In the genomic region with DNA sequence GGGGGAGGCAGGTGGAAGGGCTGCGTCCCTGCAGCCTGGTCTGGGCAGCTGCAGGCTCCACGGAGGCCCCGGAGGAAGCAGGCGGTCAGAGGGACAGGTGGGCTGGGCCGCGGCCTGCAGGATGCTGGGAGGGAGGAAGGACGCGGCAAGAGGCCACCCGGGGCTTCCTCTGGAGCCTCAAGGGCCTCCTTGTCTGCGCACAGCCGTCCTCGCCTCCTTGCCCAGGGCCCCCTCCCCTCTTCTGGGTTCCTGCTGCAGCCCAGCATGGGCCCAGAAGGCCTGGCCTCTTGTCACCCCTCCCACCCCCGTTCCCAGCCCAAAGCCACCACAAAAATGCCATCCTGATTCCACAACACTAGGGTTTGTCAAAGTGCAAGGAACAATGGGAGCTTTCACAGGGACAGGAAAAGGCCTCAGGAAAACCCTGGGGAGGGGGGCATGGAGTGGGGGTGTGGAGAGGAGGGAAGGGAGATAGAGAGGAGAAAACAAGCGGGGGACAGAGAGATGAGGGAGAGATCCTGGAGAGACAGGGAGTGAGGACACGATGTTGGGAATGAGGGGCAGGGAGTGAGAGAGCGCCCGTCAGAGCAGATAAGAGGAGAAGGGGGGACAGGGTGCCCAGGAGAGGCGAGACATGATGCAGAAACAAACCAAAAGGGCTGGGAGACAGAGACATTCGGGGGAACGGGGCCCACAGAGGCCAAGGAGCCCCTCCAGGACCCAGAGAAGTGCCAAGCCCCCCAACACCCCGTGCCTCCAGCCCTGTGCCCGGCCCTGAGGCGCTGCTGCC, we compare ENCODE assay signal across 1 cellular context.
A peak's percentile ranks its signal among the peaks of the same experiment; 100 is the strongest.
TF ChIP-seq lines count a peak whose summit lies in the region.

No MANE protein-coding gene starts in this region.

TF ChIP-seq in HepG2, 621 proteins besides CTCF, POLR2A, EP300 and RAD21 (continued from another document and continues in another):
- TF ChIP-seq, protein P1, sequence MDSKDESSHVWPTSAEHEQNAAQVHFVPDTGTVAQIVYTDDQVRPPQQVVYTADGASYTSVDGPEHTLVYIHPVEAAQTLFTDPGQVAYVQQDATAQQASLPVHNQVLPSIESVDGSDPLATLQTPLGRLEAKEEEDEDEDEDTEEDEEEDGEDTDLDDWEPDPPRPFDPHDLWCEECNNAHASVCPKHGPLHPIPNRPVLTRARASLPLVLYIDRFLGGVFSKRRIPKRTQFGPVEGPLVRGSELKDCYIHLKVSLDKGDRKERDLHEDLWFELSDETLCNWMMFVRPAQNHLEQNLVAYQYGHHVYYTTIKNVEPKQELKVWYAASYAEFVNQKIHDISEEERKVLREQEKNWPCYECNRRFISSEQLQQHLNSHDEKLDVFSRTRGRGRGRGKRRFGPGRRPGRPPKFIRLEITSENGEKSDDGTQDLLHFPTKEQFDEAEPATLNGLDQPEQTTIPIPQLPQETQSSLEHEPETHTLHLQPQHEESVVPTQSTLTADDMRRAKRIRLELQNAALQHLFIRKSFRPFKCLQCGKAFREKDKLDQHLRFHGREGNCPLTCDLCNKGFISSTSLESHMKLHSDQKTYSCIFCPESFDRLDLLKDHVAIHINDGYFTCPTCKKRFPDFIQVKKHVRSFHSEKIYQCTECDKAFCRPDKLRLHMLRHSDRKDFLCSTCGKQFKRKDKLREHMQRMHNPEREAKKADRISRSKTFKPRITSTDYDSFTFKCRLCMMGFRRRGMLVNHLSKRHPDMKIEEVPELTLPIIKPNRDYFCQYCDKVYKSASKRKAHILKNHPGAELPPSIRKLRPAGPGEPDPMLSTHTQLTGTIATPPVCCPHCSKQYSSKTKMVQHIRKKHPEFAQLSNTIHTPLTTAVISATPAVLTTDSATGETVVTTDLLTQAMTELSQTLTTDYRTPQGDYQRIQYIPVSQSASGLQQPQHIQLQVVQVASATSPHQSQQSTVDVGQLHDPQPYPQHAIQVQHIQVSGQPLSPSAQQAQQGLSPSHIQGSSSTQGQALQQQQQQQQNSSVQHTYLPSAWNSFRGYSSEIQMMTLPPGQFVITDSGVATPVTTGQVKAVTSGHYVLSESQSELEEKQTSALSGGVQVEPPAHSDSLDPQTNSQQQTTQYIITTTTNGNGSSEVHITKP (CRISPR knock-in tag; IDR thresholded peaks at IDR 0.05; ENCODE audit: low read depth), result no peak
- TF ChIP-seq, protein P2, sequence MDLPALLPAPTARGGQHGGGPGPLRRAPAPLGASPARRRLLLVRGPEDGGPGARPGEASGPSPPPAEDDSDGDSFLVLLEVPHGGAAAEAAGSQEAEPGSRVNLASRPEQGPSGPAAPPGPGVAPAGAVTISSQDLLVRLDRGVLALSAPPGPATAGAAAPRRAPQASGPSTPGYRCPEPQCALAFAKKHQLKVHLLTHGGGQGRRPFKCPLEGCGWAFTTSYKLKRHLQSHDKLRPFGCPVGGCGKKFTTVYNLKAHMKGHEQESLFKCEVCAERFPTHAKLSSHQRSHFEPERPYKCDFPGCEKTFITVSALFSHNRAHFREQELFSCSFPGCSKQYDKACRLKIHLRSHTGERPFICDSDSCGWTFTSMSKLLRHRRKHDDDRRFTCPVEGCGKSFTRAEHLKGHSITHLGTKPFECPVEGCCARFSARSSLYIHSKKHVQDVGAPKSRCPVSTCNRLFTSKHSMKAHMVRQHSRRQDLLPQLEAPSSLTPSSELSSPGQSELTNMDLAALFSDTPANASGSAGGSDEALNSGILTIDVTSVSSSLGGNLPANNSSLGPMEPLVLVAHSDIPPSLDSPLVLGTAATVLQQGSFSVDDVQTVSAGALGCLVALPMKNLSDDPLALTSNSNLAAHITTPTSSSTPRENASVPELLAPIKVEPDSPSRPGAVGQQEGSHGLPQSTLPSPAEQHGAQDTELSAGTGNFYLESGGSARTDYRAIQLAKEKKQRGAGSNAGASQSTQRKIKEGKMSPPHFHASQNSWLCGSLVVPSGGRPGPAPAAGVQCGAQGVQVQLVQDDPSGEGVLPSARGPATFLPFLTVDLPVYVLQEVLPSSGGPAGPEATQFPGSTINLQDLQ (CRISPR knock-in tag; IDR thresholded peaks at IDR 0.05), result no peak
- TF ChIP-seq ZNF558 (CRISPR knock-in tag; IDR thresholded peaks at IDR 0.05; ENCODE audit: borderline replicate concordance) (no peak), ZFY (CRISPR knock-in tag; IDR thresholded peaks at IDR 0.05) (peak; percentile 66; the same call in 1 of the 2 replicates), SOX5 (CRISPR knock-in tag; IDR thresholded peaks at IDR 0.05; ENCODE audit: borderline replicate concordance) (peak; percentile 40; the same call in 1 of the 2 replicates), TARDBP (CRISPR knock-in tag; IDR thresholded peaks at IDR 0.05) (no peak), MTA1 (CRISPR knock-in tag; IDR thresholded peaks at IDR 0.05; ENCODE audit: borderline replicate concordance) (0 out of 2 replicates have a peak, but pooled peaks have one; percentile 15), ZFP41 (CRISPR knock-in tag; IDR thresholded peaks at IDR 0.05; ENCODE audit: borderline replicate concordance) (no peak), ZNF20 (CRISPR knock-in tag; IDR thresholded peaks at IDR 0.05) (no peak), ZNF776 (CRISPR knock-in tag; IDR thresholded peaks at IDR 0.05) (no peak), ZNF160 (CRISPR knock-in tag; IDR thresholded peaks at IDR 0.05) (no peak), ZNF761 (CRISPR knock-in tag; conservative IDR thresholded peaks at IDR 0.05) (no peak), ZFP90 (CRISPR knock-in tag; IDR thresholded peaks at IDR 0.05; ENCODE audit: borderline replicate concordance) (0 out of 2 replicates have a peak, but pooled peaks have one; percentile 22), ZMYM3 (CRISPR knock-in tag; IDR thresholded peaks at IDR 0.05) (0 out of 2 replicates have a peak, but pooled peaks have one; percentile 34), ZNF343 (CRISPR knock-in tag; IDR thresholded peaks at IDR 0.05) (no peak), ZNF549 (CRISPR knock-in tag; IDR thresholded peaks at IDR 0.05) (no peak), ZBTB38 (CRISPR knock-in tag; IDR thresholded peaks at IDR 0.05) (no peak), SRSF4 (IDR thresholded peaks at IDR 0.05; ENCODE audit: low read depth, low read length, poor library complexity, severe bottlenecking) (no peak), TRIM24 (CRISPR knock-in tag; IDR thresholded peaks at IDR 0.05) (no peak), ZNF777 (CRISPR knock-in tag; IDR thresholded peaks at IDR 0.05) (no peak), ZZZ3 (CRISPR knock-in tag; IDR thresholded peaks at IDR 0.05; ENCODE audit: borderline replicate concordance) (no peak), SKI (IDR thresholded peaks at IDR 0.05; ENCODE audit: partially characterized antibody) (no peak)
- TF ChIP-seq, protein P3, sequence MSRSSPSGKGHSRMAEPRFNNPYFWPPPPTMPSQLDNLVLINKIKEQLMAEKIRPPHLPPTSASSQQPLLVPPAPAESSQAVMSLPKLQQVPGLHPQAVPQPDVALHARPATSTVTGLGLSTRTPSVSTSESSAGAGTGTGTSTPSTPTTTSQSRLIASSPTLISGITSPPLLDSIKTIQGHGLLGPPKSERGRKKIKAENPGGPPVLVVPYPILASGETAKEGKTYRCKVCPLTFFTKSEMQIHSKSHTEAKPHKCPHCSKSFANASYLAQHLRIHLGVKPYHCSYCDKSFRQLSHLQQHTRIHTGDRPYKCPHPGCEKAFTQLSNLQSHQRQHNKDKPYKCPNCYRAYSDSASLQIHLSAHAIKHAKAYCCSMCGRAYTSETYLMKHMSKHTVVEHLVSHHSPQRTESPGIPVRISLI (CRISPR knock-in tag; IDR thresholded peaks at IDR 0.05; ENCODE audit: borderline replicate concordance), result no peak
- TF ChIP-seq, protein P4, sequence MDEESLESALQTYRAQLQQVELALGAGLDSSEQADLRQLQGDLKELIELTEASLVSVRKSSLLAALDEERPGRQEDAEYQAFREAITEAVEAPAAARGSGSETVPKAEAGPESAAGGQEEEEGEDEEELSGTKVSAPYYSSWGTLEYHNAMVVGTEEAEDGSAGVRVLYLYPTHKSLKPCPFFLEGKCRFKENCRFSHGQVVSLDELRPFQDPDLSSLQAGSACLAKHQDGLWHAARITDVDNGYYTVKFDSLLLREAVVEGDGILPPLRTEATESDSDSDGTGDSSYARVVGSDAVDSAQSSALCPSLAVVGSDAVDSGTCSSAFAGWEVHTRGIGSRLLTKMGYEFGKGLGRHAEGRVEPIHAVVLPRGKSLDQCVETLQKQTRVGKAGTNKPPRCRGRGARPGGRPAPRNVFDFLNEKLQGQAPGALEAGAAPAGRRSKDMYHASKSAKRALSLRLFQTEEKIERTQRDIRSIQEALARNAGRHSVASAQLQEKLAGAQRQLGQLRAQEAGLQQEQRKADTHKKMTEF (CRISPR knock-in tag; IDR thresholded peaks at IDR 0.05), result no peak
- TF ChIP-seq, protein P5, sequence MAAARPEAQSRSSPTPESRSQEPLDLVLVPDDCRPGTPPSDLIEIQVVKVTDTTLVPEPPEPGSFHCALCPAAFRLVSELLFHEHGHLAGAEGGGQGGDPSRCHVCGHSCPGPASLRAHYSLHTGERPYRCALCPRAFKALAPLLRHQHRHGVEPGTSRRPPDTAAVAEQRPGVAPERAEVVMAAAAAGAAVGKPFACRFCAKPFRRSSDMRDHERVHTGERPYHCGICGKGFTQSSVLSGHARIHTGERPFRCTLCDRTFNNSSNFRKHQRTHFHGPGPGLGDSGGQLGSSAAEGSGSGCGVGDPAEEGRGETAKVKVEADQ (CRISPR knock-in tag; IDR thresholded peaks at IDR 0.05; ENCODE audit: borderline replicate concordance), result 0 out of 2 replicates have a peak, but pooled peaks have one; percentile 39
- TF ChIP-seq, protein P6, sequence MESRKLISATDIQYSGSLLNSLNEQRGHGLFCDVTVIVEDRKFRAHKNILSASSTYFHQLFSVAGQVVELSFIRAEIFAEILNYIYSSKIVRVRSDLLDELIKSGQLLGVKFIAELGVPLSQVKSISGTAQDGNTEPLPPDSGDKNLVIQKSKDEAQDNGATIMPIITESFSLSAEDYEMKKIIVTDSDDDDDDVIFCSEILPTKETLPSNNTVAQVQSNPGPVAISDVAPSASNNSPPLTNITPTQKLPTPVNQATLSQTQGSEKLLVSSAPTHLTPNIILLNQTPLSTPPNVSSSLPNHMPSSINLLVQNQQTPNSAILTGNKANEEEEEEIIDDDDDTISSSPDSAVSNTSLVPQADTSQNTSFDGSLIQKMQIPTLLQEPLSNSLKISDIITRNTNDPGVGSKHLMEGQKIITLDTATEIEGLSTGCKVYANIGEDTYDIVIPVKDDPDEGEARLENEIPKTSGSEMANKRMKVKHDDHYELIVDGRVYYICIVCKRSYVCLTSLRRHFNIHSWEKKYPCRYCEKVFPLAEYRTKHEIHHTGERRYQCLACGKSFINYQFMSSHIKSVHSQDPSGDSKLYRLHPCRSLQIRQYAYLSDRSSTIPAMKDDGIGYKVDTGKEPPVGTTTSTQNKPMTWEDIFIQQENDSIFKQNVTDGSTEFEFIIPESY (CRISPR knock-in tag; IDR thresholded peaks at IDR 0.05), result no peak
- TF ChIP-seq, protein P7, sequence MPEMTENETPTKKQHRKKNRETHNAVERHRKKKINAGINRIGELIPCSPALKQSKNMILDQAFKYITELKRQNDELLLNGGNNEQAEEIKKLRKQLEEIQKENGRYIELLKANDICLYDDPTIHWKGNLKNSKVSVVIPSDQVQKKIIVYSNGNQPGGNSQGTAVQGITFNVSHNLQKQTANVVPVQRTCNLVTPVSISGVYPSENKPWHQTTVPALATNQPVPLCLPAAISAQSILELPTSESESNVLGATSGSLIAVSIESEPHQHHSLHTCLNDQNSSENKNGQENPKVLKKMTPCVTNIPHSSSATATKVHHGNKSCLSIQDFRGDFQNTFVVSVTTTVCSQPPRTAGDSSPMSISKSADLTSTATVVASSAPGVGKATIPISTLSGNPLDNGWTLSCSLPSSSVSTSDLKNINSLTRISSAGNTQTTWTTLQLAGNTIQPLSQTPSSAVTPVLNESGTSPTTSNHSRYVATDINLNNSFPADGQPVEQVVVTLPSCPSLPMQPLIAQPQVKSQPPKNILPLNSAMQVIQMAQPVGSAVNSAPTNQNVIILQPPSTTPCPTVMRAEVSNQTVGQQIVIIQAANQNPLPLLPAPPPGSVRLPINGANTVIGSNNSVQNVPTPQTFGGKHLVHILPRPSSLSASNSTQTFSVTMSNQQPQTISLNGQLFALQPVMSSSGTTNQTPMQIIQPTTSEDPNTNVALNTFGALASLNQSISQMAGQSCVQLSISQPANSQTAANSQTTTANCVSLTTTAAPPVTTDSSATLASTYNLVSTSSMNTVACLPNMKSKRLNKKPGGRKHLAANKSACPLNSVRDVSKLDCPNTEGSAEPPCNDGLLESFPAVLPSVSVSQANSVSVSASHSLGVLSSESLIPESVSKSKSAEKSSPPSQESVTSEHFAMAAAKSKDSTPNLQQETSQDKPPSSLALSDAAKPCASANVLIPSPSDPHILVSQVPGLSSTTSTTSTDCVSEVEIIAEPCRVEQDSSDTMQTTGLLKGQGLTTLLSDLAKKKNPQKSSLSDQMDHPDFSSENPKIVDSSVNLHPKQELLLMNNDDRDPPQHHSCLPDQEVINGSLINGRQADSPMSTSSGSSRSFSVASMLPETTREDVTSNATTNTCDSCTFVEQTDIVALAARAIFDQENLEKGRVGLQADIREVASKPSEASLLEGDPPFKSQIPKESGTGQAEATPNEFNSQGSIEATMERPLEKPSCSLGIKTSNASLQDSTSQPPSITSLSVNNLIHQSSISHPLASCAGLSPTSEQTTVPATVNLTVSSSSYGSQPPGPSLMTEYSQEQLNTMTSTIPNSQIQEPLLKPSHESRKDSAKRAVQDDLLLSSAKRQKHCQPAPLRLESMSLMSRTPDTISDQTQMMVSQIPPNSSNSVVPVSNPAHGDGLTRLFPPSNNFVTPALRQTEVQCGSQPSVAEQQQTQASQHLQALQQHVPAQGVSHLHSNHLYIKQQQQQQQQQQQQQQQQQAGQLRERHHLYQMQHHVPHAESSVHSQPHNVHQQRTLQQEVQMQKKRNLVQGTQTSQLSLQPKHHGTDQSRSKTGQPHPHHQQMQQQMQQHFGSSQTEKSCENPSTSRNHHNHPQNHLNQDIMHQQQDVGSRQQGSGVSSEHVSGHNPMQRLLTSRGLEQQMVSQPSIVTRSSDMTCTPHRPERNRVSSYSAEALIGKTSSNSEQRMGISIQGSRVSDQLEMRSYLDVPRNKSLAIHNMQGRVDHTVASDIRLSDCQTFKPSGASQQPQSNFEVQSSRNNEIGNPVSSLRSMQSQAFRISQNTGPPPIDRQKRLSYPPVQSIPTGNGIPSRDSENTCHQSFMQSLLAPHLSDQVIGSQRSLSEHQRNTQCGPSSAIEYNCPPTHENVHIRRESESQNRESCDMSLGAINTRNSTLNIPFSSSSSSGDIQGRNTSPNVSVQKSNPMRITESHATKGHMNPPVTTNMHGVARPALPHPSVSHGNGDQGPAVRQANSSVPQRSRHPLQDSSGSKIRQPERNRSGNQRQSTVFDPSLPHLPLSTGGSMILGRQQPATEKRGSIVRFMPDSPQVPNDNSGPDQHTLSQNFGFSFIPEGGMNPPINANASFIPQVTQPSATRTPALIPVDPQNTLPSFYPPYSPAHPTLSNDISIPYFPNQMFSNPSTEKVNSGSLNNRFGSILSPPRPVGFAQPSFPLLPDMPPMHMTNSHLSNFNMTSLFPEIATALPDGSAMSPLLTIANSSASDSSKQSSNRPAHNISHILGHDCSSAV (CRISPR knock-in tag; IDR thresholded peaks at IDR 0.05; ENCODE audit: borderline replicate concordance), result no peak
- TF ChIP-seq, protein P8, sequence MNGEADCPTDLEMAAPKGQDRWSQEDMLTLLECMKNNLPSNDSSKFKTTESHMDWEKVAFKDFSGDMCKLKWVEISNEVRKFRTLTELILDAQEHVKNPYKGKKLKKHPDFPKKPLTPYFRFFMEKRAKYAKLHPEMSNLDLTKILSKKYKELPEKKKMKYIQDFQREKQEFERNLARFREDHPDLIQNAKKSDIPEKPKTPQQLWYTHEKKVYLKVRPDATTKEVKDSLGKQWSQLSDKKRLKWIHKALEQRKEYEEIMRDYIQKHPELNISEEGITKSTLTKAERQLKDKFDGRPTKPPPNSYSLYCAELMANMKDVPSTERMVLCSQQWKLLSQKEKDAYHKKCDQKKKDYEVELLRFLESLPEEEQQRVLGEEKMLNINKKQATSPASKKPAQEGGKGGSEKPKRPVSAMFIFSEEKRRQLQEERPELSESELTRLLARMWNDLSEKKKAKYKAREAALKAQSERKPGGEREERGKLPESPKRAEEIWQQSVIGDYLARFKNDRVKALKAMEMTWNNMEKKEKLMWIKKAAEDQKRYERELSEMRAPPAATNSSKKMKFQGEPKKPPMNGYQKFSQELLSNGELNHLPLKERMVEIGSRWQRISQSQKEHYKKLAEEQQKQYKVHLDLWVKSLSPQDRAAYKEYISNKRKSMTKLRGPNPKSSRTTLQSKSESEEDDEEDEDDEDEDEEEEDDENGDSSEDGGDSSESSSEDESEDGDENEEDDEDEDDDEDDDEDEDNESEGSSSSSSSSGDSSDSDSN (CRISPR knock-in tag; IDR thresholded peaks at IDR 0.05), result peak; percentile 50
